16 cellular contexts compared by ENCODE assay signal in genomic region chr7:139490130-139490529, GRCh38. TPM values are rescaled to one million over a fixed set of nuclear protein-coding genes. Genes with fewer than 3 reads are reported as not detected.
A peak's percentile ranks its signal among the peaks of the same experiment; 100 is the strongest.
DNase-seq lines count a peak whose midpoint lies in the region; ATAC-seq and TF ChIP-seq lines count a peak whose summit lies in the region.
"Had no signal": no experiment of that assay in that cellular context is flagged by ENCODE, and none has a peak within 500 bp of the region (broad histone marks: within the 10 kb centered on the region; RNA-seq: fewer than 3 reads in every experiment).

No MANE protein-coding gene starts in this region.

- no peaks in the 10 kb centered on the region for H3K23me2 ChIP-seq in H9 (ENCODE audit: insufficient read length, low read depth, low read length, poor library complexity, severe bottlenecking)

- H4K91ac ChIP-seq in H9 (ENCODE audit: insufficient read length, low read depth, low read length): no peak overlapping the region

- intact Hi-C loops in mammary epithelial cell (cut with micrococcal nuclease) (no loop called here), prostate gland (cut with DNase I) (no loop called here), left ventricle myocardium superior (cut with micrococcal nuclease) (loop anchor here (10.0 kb wide), 1 partner anchor 515 kb away; no protein-coding TSS in a partner anchor)

- H3K9me3 ChIP-seq in H9 (ENCODE audit: control insufficient read depth, low read depth, low read length): no peaks in the 10 kb centered on the region
- no peaks in the 10 kb centered on the region for H3K9me3 ChIP-seq in mammary epithelial cell (replicated peaks; ENCODE audit: insufficient read depth, low read length)
- no peaks in the 10 kb centered on the region for H3K9me3 ChIP-seq in prostate gland
- no peaks in the 10 kb centered on the region for H3K9me3 ChIP-seq in GM23248 (ENCODE audit: low read depth)
- H3K9me3 ChIP-seq: BE2C, testis had no signal

- H2BK120ac ChIP-seq in H9 (ENCODE audit: low read depth, low read length, poor library complexity, severe bottlenecking): no peak overlapping the region

- no peaks in the 10 kb centered on the region for H3F3A ChIP-seq in GM23248 (ENCODE audit: insufficient read depth)

- H3K27ac ChIP-seq in H9 (ENCODE audit: insufficient read length, low read depth, low read length) (no peak overlapping the region), mammary epithelial cell (ENCODE audit: insufficient read depth, low read depth, low read length) (no peak overlapping the region), prostate gland (no peak overlapping the region), GM23248 (no peak overlapping the region)
- H3K27ac ChIP-seq: testis, WERI-Rb-1 had no signal

- H3K18ac ChIP-seq in H9 (ENCODE audit: insufficient read length, low read depth, low read length): no peak overlapping the region

- no peaks in the 10 kb centered on the region for H3K79me2 ChIP-seq in H9 (ENCODE audit: insufficient read depth, low read length)
- no peaks in the 10 kb centered on the region for H3K79me2 ChIP-seq in mammary epithelial cell (ENCODE audit: insufficient read depth, low read length)
- H3K79me2 ChIP-seq in GM23248 (ENCODE audit: insufficient read depth): no peaks in the 10 kb centered on the region

- H3K9ac ChIP-seq in H9 (ENCODE audit: extremely low read depth, insufficient read length, low read length) (no peak overlapping the region), mammary epithelial cell (ENCODE audit: insufficient read depth, low read length) (no peak overlapping the region), GM23248 (no peak overlapping the region)

- H2AFZ ChIP-seq in H9 (ENCODE audit: low read length) (no peak overlapping the region), mammary epithelial cell (ENCODE audit: low read depth, low read length) (no peak overlapping the region), GM23248 (no peak overlapping the region)

- H3K4ac ChIP-seq in H9 (ENCODE audit: low read depth, low read length): no peak overlapping the region

- no peak overlapping the region for H3K56ac ChIP-seq in H9 (ENCODE audit: insufficient read length, low read depth, low read length)

- H4K20me1 ChIP-seq in H9 (ENCODE audit: control insufficient read depth, insufficient read depth, insufficient read length) (no peaks in the 10 kb centered on the region), mammary epithelial cell (ENCODE audit: insufficient read depth, low read length) (no peaks in the 10 kb centered on the region), GM23248 (ENCODE audit: insufficient read depth) (no peaks in the 10 kb centered on the region)

- no peak overlapping the region; the same call in 1 of the 2 replicates for H3K14ac ChIP-seq in H9 (ENCODE audit: insufficient read depth, low read length)

- no peak overlapping the region for H3T11ph ChIP-seq in H9 (ENCODE audit: low read length)

- in situ Hi-C loops in mammary epithelial cell (cut with MboI; ENCODE audit: low sequenced_read_pairs in 2 of 2): loop anchor here (10.0 kb wide), 1 partner anchor 515 kb away; no protein-coding TSS in a partner anchor
- in situ Hi-C loops in GM23248 (cut with MboI): loop anchor here (25.0 kb wide), 1 partner anchor 522 kb away; no protein-coding TSS in a partner anchor

- no peak overlapping the region for H2BK12ac ChIP-seq in H9 (ENCODE audit: insufficient read length, low read depth, low read length)

- no TSS peak for BruUV-seq in mammary epithelial cell (replicated peaks; lab: Mats Ljungman, UMichigan)

- H4K8ac ChIP-seq in H9 (replicated peaks; ENCODE audit: insufficient read length, low read depth, low read length): no peak overlapping the region

- TF ChIP-seq CTCF in H9 (conservative IDR thresholded peaks at IDR 0.05) (no peak), mammary epithelial cell (conservative IDR thresholded peaks at IDR 0.05 in 1 of 2, IDR thresholded peaks at IDR 0.05 in 1 of 2; ENCODE audit: extremely low read depth in 1 of 2, insufficient read depth in 1 of 2, low read depth in 1 of 2, low read length in 2 of 2) (no peak), prostate gland (IDR thresholded peaks at IDR 0.05) (no peak)

- H4K5ac ChIP-seq in H9 (ENCODE audit: insufficient read length, low read depth, low read length): no peak overlapping the region

- no peak overlapping the region for H2BK20ac ChIP-seq in H9 (ENCODE audit: low read depth, low read length, poor library complexity, severe bottlenecking)

- H3K4me1 Mint-ChIP-seq in H9: peaks cover 8 to 10% of the 10 kb centered on the region in 2 experiments
- H3K4me1 Mint-ChIP-seq: immature natural killer cell had no signal

- H3K36me3 ChIP-seq in mammary epithelial cell (ENCODE audit: insufficient read depth, low read length) (no peaks in the 10 kb centered on the region), prostate gland (no peaks in the 10 kb centered on the region), GM23248 (ENCODE audit: low read depth) (no peaks in the 10 kb centered on the region)
- H3K36me3 ChIP-seq: BE2C, WERI-Rb-1 had no signal

- H3K27me3 Mint-ChIP-seq in H9 (ENCODE audit: low read depth): peaks cover 24% of the 10 kb centered on the region

- no peaks in the 10 kb centered on the region for H3K79me1 ChIP-seq in H9 (ENCODE audit: insufficient read depth, low read depth, low read length, poor library complexity, severe bottlenecking)

- DNase-seq in H9: no peak
- peak; percentile 44 for DNase-seq in NCI-H2171 (lab: John Stamatoyannopoulos, UW)
- DNase-seq in mammary epithelial cell: peak; percentile 88
- DNase-seq in prostate gland (ENCODE audit: low spot score): peak; percentile 58
- no peak for DNase-seq in GM23248
- no peak for DNase-seq in left ventricle myocardium superior
- DNase-seq in NCI-H146 (lab: John Stamatoyannopoulos, UW): no peak
- DNase-seq in DMS114 treated with DMSO at 0.1 percent for 48 hours (lab: John Stamatoyannopoulos, UW; ENCODE audit: unreplicated experiment): no peak
- DNase-seq: activated naive CD4-positive, alpha-beta T cell; BE2C; effector memory CD8-positive, alpha-beta T cell; immature natural killer cell; NCI-H1694; testis; WERI-Rb-1 had no signal

- H3K4me3 Mint-ChIP-seq in H9: no peak overlapping the region
- H3K4me3 Mint-ChIP-seq: effector memory CD8-positive, alpha-beta T cell; IgD-negative memory B cell; immature natural killer cell had no signal

- no peaks in the 10 kb centered on the region for H3K9me2 ChIP-seq in GM23248 (ENCODE audit: insufficient read depth)

- TF ChIP-seq POLR2A in prostate gland (IDR thresholded peaks at IDR 0.05): no peak

- no peak overlapping the region for H2BK5ac ChIP-seq in H9 (ENCODE audit: insufficient read length, low read length)

- WGBS in H9 (ENCODE audit: extremely low coverage, insufficient read length, low lambda C conversion rate): no CpG with 5 or more reads among the region's 5 CpGs
- WGBS in mammary epithelial cell (ENCODE audit: low coverage, missing lambda C conversion rate): 74% methylated on average over 3 of the region's 5 CpGs
- WGBS in prostate gland: 60% methylated on average over 5 of the region's 5 CpGs
- WGBS in GM23248 (ENCODE audit: low coverage in 1 of 2, low lambda C conversion rate in 2 of 2, missing lambda C conversion rate in 2 of 2), 2 experiments: 46 to 50% methylated on average over 4 to 5 of the region's 5 CpGs

- H3K23ac ChIP-seq in H9 (ENCODE audit: insufficient read length, low read depth, low read length): no peak overlapping the region

- H3K27me3 ChIP-seq in H9 (ENCODE audit: insufficient read depth, low read length): no peaks in the 10 kb centered on the region
- H3K27me3 ChIP-seq in mammary epithelial cell (ENCODE audit: insufficient read depth, low read length): no peaks in the 10 kb centered on the region
- H3K27me3 ChIP-seq in prostate gland (replicated peaks; ENCODE audit: insufficient read depth): no peaks in the 10 kb centered on the region
- H3K27me3 ChIP-seq in GM23248 (replicated peaks; ENCODE audit: insufficient read depth): peaks cover 43% of the 10 kb centered on the region
- H3K27me3 ChIP-seq: BE2C, testis had no signal

- H3K4me3 ChIP-seq in mammary epithelial cell (replicated peaks in 1 of 3; ENCODE audit: insufficient read depth in 1 of 3, low read depth in 2 of 3, low read length in 3 of 3) (no peak overlapping the region), prostate gland (no peak overlapping the region), GM23248 (no peak overlapping the region)
- H3K4me3 ChIP-seq: testis had no signal

- peak overlapping the region in 2 of 3 experiments; percentile 8 to 42; a peak in 1 of 7 replicates for H3K27ac Mint-ChIP-seq in H9
- H3K27ac Mint-ChIP-seq: effector memory CD8-positive, alpha-beta T cell; IgD-negative memory B cell; immature natural killer cell had no signal

- dilution Hi-C loops in mammary epithelial cell (cut with HindIII; ENCODE audit: low sequenced_read_pairs): no loop called here

- CTCF ChIA-PET in mammary epithelial cell (lab: Charles Lee; ENCODE audit: low non-redundant PET): interaction anchor here (0.8 kb wide), 1 partner anchor 10 kb away, joined by 18 read pairs; no protein-coding TSS in a partner anchor

- no peak overlapping the region for H3K4me2 ChIP-seq in H9 (ENCODE audit: insufficient read depth, insufficient read length, low read length)
- H3K4me2 ChIP-seq in mammary epithelial cell (ENCODE audit: insufficient read depth, low read depth, low read length): no peak overlapping the region
- no peak overlapping the region for H3K4me2 ChIP-seq in GM23248 (ENCODE audit: unreplicated experiment)

- no peak overlapping the region for H2BK15ac ChIP-seq in H9 (ENCODE audit: low read depth, low read length)

- peaks cover 0 to 4% (median 1%) of the 10 kb centered on the region in 3 experiments; a peak in 1 of 7 replicates for H3K36me3 Mint-ChIP-seq in H9 (ENCODE audit: insufficient read depth in 1 of 3, low read depth in 3 of 3)

- H2AK5ac ChIP-seq in H9 (ENCODE audit: insufficient read length, low read length): no peak overlapping the region

- no peak for ATAC-seq in left ventricle myocardium superior
- ATAC-seq: effector memory CD8-positive, alpha-beta T cell had no signal

- H3K4me1 ChIP-seq in H9 (ENCODE audit: insufficient read depth, low read length) (no peaks in the 10 kb centered on the region), mammary epithelial cell (ENCODE audit: insufficient read depth, low read length) (no peaks in the 10 kb centered on the region), prostate gland (replicated peaks) (no peaks in the 10 kb centered on the region), GM23248 (ENCODE audit: insufficient read depth) (no peaks in the 10 kb centered on the region)
- H3K4me1 ChIP-seq: testis had no signal

- peaks cover 8 to 14% of the 10 kb centered on the region in 2 experiments for H3K9me3 Mint-ChIP-seq in H9

RNA-seq across cellular contexts. Expression of gene KLRG2, which starts 6.7 kb away (rescaled TPM):
- 5.8 and 7.1 TPM in 2 replicates for total RNA-seq in H9 (2021)
- total RNA-seq in mammary epithelial cell: 1 to 10 TPM in 1 of 2 donors, under 1 TPM in 1; 0.89 to 1.0 TPM
- 0.29 TPM for polyA plus RNA-seq in mammary epithelial cell
- not detected for polyA minus RNA-seq in mammary epithelial cell
- total RNA-seq in prostate gland: 1 to 10 TPM in 1 of 2 donors, under 1 TPM in 1; 0.68 to 1.5 TPM
- total RNA-seq in GM23248 (2014; rRNA removed; shearing (Covaris generic)): 0.65 TPM in 1 of 2 replicates, not detected in the other
- not detected in 2 replicates for polyA plus RNA-seq in GM23248 (2016; fragmentation: Nextera tagmentation; extraction: Ambion mirVana)
- total RNA-seq in left ventricle myocardium superior: not detected
- polyA plus RNA-seq: IgD-negative memory B cell, immature natural killer cell had no signal

RNA-seq across cellular contexts. Expression of gene CLEC2L, which starts 33.4 kb away (rescaled TPM):
- total RNA-seq in H9 (2021) (0.55 and 0.74 TPM in 2 replicates), mammary epithelial cell (not detected), prostate gland (1 to 10 TPM in 1 of 2 donors, not detected in 1; 3.0 TPM), left ventricle myocardium superior (not detected)
- polyA plus RNA-seq in mammary epithelial cell (not detected), GM23248 (2016; fragmentation: Nextera tagmentation; extraction: Ambion mirVana) (not detected in 2 replicates)
- not detected for polyA minus RNA-seq in mammary epithelial cell
- total RNA-seq in GM23248 (2014; rRNA removed; shearing (Covaris generic)): not detected in 2 replicates
- polyA plus RNA-seq: IgD-negative memory B cell had no signal

Comparison
In these comparisons a context has a peak if more than half of its experiments do, and no peak if none do; other contexts are left out.
1. DNase-seq: peak in NCI-H2171 (single experiment), mammary epithelial cell (single experiment) and prostate gland (single experiment); none in H9 (single experiment), GM23248 (single experiment), left ventricle myocardium superior (single experiment), NCI-H146 (single experiment) and DMS114 treated with DMSO at 0.1 percent for 48 hours (single experiment).